8 cellular contexts compared by ENCODE assay signal in the genomic region with DNA sequence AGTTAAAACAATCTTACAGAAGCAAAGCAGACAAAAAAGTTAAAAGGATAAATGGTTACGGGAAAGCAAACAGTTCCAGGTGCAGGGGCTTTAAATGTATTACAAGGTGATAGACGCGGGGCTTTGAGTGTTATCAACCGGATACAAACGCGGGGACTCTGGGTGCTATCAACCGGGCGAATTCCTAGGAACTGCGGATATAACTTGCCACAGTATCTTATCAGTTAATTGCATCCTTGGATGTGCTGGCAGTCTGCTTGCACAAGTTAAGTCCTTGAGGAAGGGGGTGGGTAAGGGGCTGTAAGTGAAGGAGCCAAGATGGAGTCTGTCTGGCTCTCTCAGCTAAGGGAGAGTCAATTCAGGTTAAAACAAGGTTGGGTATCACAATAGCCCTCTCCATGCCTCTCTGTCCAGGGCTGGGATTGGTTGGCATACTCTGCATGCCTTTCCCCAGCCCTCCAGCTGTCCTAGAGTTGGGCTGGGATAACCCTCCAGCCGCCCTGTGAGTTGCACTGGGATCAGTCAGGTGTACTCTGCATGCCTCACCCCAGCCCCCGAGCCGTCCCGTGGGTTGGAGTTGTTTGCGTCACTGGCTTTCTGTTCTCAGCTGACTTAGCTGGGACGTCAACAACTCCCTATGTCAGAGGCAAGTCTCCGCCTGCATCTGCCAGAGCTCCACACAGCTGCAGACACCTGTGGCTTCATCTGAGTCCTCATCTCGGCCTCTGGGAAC.
A peak's percentile ranks its signal among the peaks of the same experiment; 100 is the strongest.
DNase-seq lines count a peak whose midpoint lies in the region; ATAC-seq and TF ChIP-seq lines count a peak whose summit lies in the region.

No MANE protein-coding gene starts in this region.

- H3K79me2 ChIP-seq in DOHH2 (ENCODE audit: control insufficient read depth, low read length): no peaks in the 10 kb centered on the region

- H3F3A ChIP-seq in DOHH2 (ENCODE audit: control insufficient read depth, insufficient read depth): peaks cover 13% of the 10 kb centered on the region

- peaks cover 8% of the 10 kb centered on the region; the same call in 1 of the 2 replicates for H3K27me3 ChIP-seq in DOHH2 (ENCODE audit: control insufficient read depth, low read length)

- H3K4me3 Mint-ChIP-seq in activated naive CD4-positive, alpha-beta T cell treated with anti-CD3 and anti-CD28 coated beads, Interleukin-2, amount 50 U/mL, for 24 hours: peak overlapping the region; percentile 26

- H3K9me3 ChIP-seq in DOHH2 (ENCODE audit: control insufficient read depth, insufficient read depth, low read length): no peaks in the 10 kb centered on the region; the same call in 1 of the 2 replicates

- H3K4me3 ChIP-seq in DOHH2 (ENCODE audit: low read length): no peak overlapping the region

- no peak overlapping the region for H3K27ac Mint-ChIP-seq in activated naive CD4-positive, alpha-beta T cell treated with anti-CD3 and anti-CD28 coated beads, Interleukin-2, amount 50 U/mL, for 24 hours

- H3K27ac ChIP-seq in DOHH2 (ENCODE audit: low read depth, low read length): no peak overlapping the region

- H3K36me3 ChIP-seq in DOHH2 (ENCODE audit: control insufficient read depth, low read length): no peaks in the 10 kb centered on the region

- no peaks in the 10 kb centered on the region for H3K9me3 Mint-ChIP-seq in activated naive CD4-positive, alpha-beta T cell treated with anti-CD3 and anti-CD28 coated beads, Interleukin-2, amount 50 U/mL, for 24 hours

- no peaks in the 10 kb centered on the region for H3K27me3 Mint-ChIP-seq in activated naive CD4-positive, alpha-beta T cell treated with anti-CD3 and anti-CD28 coated beads, Interleukin-2, amount 50 U/mL, for 24 hours

- no peaks in the 10 kb centered on the region for H3K9me2 ChIP-seq in DOHH2 (replicated peaks; ENCODE audit: control insufficient read depth, low read length)

- DNase-seq in NCI-H69 (lab: John Stamatoyannopoulos, UW) (peak; percentile 29), iris pigment epithelial cell (ENCODE audit: low read depth) (peak; percentile 88), NCI-H128 (lab: John Stamatoyannopoulos, UW; ENCODE audit: unreplicated experiment) (no peak)
- peak; percentile 56 for DNase-seq in stimulated activated CD4-positive, alpha-beta T cell treated with anti-CD3 and anti-CD28 coated beads, Interleukin-4, amount 100 ng/mL, for 1 hour

- ATAC-seq in HG02623 (IDR thresholded peaks at IDR 0.05; ENCODE audit: unreplicated experiment) (no peak), HG03039 (IDR thresholded peaks at IDR 0.05; ENCODE audit: unreplicated experiment) (no peak)

- H3K4me1 Mint-ChIP-seq in activated naive CD4-positive, alpha-beta T cell treated with anti-CD3 and anti-CD28 coated beads, Interleukin-2, amount 50 U/mL, for 24 hours: peaks cover 46% of the 10 kb centered on the region

- H3K4me2 ChIP-seq in DOHH2 (ENCODE audit: low read length): peak overlapping the region; percentile 9; the same call in 1 of the 2 replicates

- H4K20me1 ChIP-seq in DOHH2 (ENCODE audit: control insufficient read depth, insufficient read depth, low read depth, low read length): no peaks in the 10 kb centered on the region

- peaks cover 40% of the 10 kb centered on the region for H3K4me1 ChIP-seq in DOHH2 (ENCODE audit: control insufficient read depth, low read length)

- no peaks in the 10 kb centered on the region for H3K36me3 Mint-ChIP-seq in activated naive CD4-positive, alpha-beta T cell treated with anti-CD3 and anti-CD28 coated beads, Interleukin-2, amount 50 U/mL, for 24 hours

- TF ChIP-seq CTCF in DOHH2 (IDR thresholded peaks at IDR 0.05; ENCODE audit: low read depth, low read length, poor library complexity, severe bottlenecking): no peak
